ENCODE assay signal across 27 cellular contexts in the genomic region with DNA sequence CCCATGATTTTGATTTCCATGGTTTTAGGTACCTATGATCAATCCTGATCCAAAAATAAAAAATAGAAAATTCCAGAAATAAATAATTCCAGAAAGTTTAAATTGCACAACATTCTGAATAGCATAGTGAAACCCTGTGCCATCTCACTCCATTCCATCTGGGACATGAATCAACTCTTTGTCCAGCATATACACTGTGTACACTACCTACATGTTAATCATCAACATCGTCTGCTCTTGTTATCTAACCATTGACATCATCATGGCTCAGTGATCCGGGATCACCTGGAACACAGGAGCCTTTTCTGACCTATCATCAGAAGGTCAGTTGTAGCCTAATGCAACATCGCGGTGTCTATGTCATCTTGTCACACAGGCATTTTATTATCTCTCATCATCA.
A peak's percentile ranks its signal among the peaks of the same experiment; 100 is the strongest.
DNase-seq lines count a peak whose midpoint lies in the region; ATAC-seq and TF ChIP-seq lines count a peak whose summit lies in the region.
"Had no signal": no experiment of that assay in that cellular context is flagged by ENCODE, and none has a peak within 500 bp of the region (broad histone marks: within the 10 kb centered on the region; RNA-seq: fewer than 3 reads in every experiment).

No MANE protein-coding gene starts in this region.

- WGBS in hepatocyte (ENCODE audit: low lambda C conversion rate, missing lambda C conversion rate): 66% methylated on average over 4 of the region's 4 CpGs

- H3K9me3 ChIP-seq in hepatocyte (ENCODE audit: low read depth): no peaks in the 10 kb centered on the region
- H3K9me3 ChIP-seq in upper lobe of right lung: no peaks in the 10 kb centered on the region
- H3K9me3 ChIP-seq: SJSA1 had no signal

- H2AFZ ChIP-seq in hepatocyte: no peak overlapping the region
- H2AFZ ChIP-seq: PC-9 had no signal

- TF ChIP-seq CTCF in hepatocyte (IDR thresholded peaks at IDR 0.05; ENCODE audit: poor library complexity) (no peak), upper lobe of right lung (IDR thresholded peaks at IDR 0.05) (no peak)

- no peaks in the 10 kb centered on the region for H3K79me2 ChIP-seq in hepatocyte

- no peaks in the 10 kb centered on the region for H4K20me1 ChIP-seq in hepatocyte (ENCODE audit: insufficient read depth, poor library complexity, severe bottlenecking)

- in situ Hi-C loops in Caki2 (cut with HindIII; ENCODE audit: low pct_unique_long_range_greater_than_20kb, low sequenced_read_pairs): no loop called here

- intact Hi-C loops in upper lobe of right lung (cut with DNase I): no loop called here

- H3K9me2 ChIP-seq in hepatocyte (replicated peaks; ENCODE audit: insufficient read depth): no peaks in the 10 kb centered on the region

- no peak overlapping the region for H3K27ac ChIP-seq in hepatocyte
- H3K27ac ChIP-seq in upper lobe of right lung: no peak overlapping the region
- H3K27ac ChIP-seq: C4-2B, KMS-11, PC-9, SJSA1 had no signal

- H3K4me3 ChIP-seq in hepatocyte: no peak overlapping the region
- no peak overlapping the region for H3K4me3 ChIP-seq in upper lobe of right lung
- H3K4me3 ChIP-seq: HAP-1, PC-9, SJSA1 had no signal

- ATAC-seq in upper lobe of right lung: no peak

- no peak for TF ChIP-seq POLR2A in erythroblast (IDR thresholded peaks at IDR 0.05; ENCODE audit: low read length)

- no peak overlapping the region for H3K4me2 ChIP-seq in hepatocyte
- H3K4me2 ChIP-seq: KMS-11, PC-9 had no signal

- H3K36me3 ChIP-seq in hepatocyte (replicated peaks; ENCODE audit: insufficient read depth, low read depth) (no peaks in the 10 kb centered on the region), upper lobe of right lung (no peaks in the 10 kb centered on the region)
- H3K36me3 ChIP-seq: HAP-1, SJSA1 had no signal

- no peaks in the 10 kb centered on the region for H3K4me1 ChIP-seq in hepatocyte (ENCODE audit: insufficient read depth)
- H3K4me1 ChIP-seq in upper lobe of right lung: no peaks in the 10 kb centered on the region
- H3K4me1 ChIP-seq: HAP-1, SJSA1 had no signal

- no peaks in the 10 kb centered on the region for H3K27me3 ChIP-seq in hepatocyte
- no peaks in the 10 kb centered on the region for H3K27me3 ChIP-seq in upper lobe of right lung

- DNase-seq in Caki2 (ENCODE audit: low read depth): peak; percentile 41
- DNase-seq in HuH-7 (ENCODE audit: low spot score): peak; percentile 3
- DNase-seq in hepatocyte (ENCODE audit: low spot score): peak; percentile 43
- DNase-seq in mucosa of gallbladder (ENCODE audit: low spot score): peak; percentile 37
- no peak for DNase-seq in upper lobe of right lung
- no peak for DNase-seq in NCI-H1930 (lab: John Stamatoyannopoulos, UW)
- DNase-seq in erythroblast (lab: John Stamatoyannopoulos, UW): no peak
- DNase-seq: CD8-positive, alpha-beta memory T cell; GOT3; HFFc6; NCI-H1048; NCI-H1417 treated with DMSO at 0.1 percent for 48 hours; NCI-H1694 treated with DMSO at 0.1 percent for 48 hours; NCI-H2081 treated with DMSO at 0.1 percent for 48 hours; NCI-H2171 treated with DMSO at 0.1 percent for 48 hours; NCI-H446; NCI-H524 treated with DMSO at 0.1 percent for 48 hours; NCI-H774; NK-92 treated with Interleukin-12 subunit alpha and Interleukin-12 subunit beta, amount 100 ng/mL, for 24 hours; PC-9; Right ventricle myocardium superior; RPMI8226; T-helper 1 cell had no signal

Comparison
In these comparisons a context has a peak if more than half of its experiments do, and no peak if none do; other contexts are left out.
1. DNase-seq: peak in Caki2 (single experiment), HuH-7 (single experiment), hepatocyte (single experiment) and mucosa of gallbladder (single experiment); none in upper lobe of right lung (single experiment), NCI-H1930 (0 of 2) and erythroblast (0 of 2).